In the genomic region with DNA sequence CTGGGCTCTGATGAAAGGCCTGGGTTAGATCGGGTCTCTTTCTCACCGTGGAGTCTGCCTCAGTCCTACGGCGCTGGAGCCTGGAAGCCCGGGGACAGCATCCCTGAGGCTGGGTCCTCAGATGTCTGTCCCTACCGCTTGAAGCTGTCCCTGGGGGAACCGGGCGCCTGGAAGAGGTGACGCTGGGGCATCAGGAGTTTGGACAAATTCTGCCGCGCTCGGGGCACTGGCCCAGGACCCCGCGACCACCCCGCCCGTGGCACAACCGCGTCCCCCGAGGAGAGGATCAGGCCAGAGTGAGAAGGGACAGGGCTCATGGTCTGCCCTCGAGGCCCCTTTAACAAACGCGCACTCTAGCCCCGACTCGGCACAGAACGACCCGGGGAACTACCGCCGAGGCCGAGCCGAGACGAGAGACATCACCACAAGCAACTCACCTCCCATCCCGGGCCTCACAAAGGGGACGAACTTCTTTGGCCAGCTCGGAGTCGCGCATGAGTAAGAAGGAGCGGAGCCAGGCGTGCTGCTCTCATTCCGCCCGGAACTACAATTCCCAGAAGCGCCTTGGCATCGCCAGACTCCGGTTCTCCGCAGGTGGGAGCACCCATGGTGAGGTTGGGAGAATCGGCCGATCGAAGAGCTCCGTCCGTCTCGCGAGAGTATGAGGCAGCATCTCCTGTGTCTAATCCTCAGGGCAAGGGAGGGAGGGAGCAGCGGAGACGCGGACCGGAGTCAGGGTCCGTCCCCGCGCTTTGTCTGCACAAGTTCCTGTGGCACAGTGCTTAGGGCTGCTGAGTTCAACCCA, we compare ENCODE assay signal across 8 cellular contexts. TPM values are rescaled to one million over a fixed set of nuclear protein-coding genes. Genes with fewer than 3 reads are reported as not detected.
A peak's percentile ranks its signal among the peaks of the same experiment; 100 is the strongest.
DNase-seq lines count a peak whose midpoint lies in the region; ATAC-seq and TF ChIP-seq lines count a peak whose summit lies in the region.
"Not testable (repeated sequence)": the region's sequence is repeated elsewhere in the genome, so short reads cannot be mapped to it uniquely, and the experiment has no call there.

FOXO3B (minus strand) TSS at position 548 of the 805 bp plus-strand sequence. CDS start 663 bp downstream, outside the sequence.

- ATAC-seq in HG02588 (IDR thresholded peaks at IDR 0.05; ENCODE audit: unreplicated experiment): peak; percentile 80
- peak; percentile 96 for ATAC-seq in activated naive CD8-positive, alpha-beta T cell treated with anti-CD3 and anti-CD28 coated beads, Interleukin-2, amount 10 ng/mL, durations not matched to agents 7 days and 5 days (ENCODE audit: low read depth)

- POLR2A ChIA-PET in GM10248 (lab: Yijun Ruan, JAX); activated naive CD8-positive, alpha-beta T cell treated with anti-CD3 and anti-CD28 coated beads, Interleukin-2, amount 10 ng/mL, durations not matched to agents 7 days and 5 days (lab: Charles Lee): not testable (repeated sequence)

- CTCF ChIA-PET in GM10248 (lab: Yijun Ruan, JAX): not testable (repeated sequence)

- H3K27ac Mint-ChIP-seq in activated naive CD8-positive, alpha-beta T cell treated with anti-CD3 and anti-CD28 coated beads, Interleukin-2, amount 10 ng/mL, durations not matched to agents 7 days and 5 days: peak within 1 kb of the TSS; percentile 63
- H3K27ac Mint-ChIP-seq in glutamatergic neuron (ENCODE audit: unreplicated experiment): peak within 1 kb of the TSS; percentile 84

- H3K36me3 Mint-ChIP-seq in activated naive CD8-positive, alpha-beta T cell treated with anti-CD3 and anti-CD28 coated beads, Interleukin-2, amount 10 ng/mL, durations not matched to agents 7 days and 5 days: peaks cover 11% of the 10 kb centered on the region
- H3K36me3 Mint-ChIP-seq in glutamatergic neuron (ENCODE audit: unreplicated experiment): not testable (repeated sequence)

- peak within 1 kb of the TSS; percentile 88 for H3K4me3 Mint-ChIP-seq in activated naive CD8-positive, alpha-beta T cell treated with anti-CD3 and anti-CD28 coated beads, Interleukin-2, amount 10 ng/mL, durations not matched to agents 7 days and 5 days
- peak within 1 kb of the TSS; percentile 84 for H3K4me3 Mint-ChIP-seq in glutamatergic neuron (ENCODE audit: unreplicated experiment)

- DNase-seq in GM10248 (ENCODE audit: extremely low spot score) (peak; percentile 47), NCI-H1048 (lab: John Stamatoyannopoulos, UW) (peak; percentile 60), SKM-1 (lab: John Stamatoyannopoulos, UW; ENCODE audit: unreplicated experiment) (peak; percentile 48), glutamatergic neuron (peak; percentile 81), nucleus accumbens (lab: John Stamatoyannopoulos, UW) (peak in 53 of 56 donors; percentile 22 to 94 (median 79)), stromal cell of bone marrow (ENCODE audit: low read depth) (peak; percentile 90)
- peak; percentile 68 for DNase-seq in activated naive CD8-positive, alpha-beta T cell treated with anti-CD3 and anti-CD28 coated beads, Interleukin-2, amount 10 ng/mL, durations not matched to agents 7 days and 5 days

- H3K27me3 Mint-ChIP-seq in activated naive CD8-positive, alpha-beta T cell treated with anti-CD3 and anti-CD28 coated beads, Interleukin-2, amount 10 ng/mL, durations not matched to agents 7 days and 5 days; glutamatergic neuron (ENCODE audit: unreplicated experiment): not testable (repeated sequence)

- not testable (repeated sequence) for H3K9me3 Mint-ChIP-seq in activated naive CD8-positive, alpha-beta T cell treated with anti-CD3 and anti-CD28 coated beads, Interleukin-2, amount 10 ng/mL, durations not matched to agents 7 days and 5 days; glutamatergic neuron (ENCODE audit: unreplicated experiment)

- H3K4me1 Mint-ChIP-seq in activated naive CD8-positive, alpha-beta T cell treated with anti-CD3 and anti-CD28 coated beads, Interleukin-2, amount 10 ng/mL, durations not matched to agents 7 days and 5 days; glutamatergic neuron (ENCODE audit: low read depth, unreplicated experiment): not testable (repeated sequence)

- TF ChIP-seq CTCF in GM10248 (IDR thresholded peaks at IDR 0.05; ENCODE audit: control extremely low read depth, extremely low read depth, low read depth, missing control alignments); glutamatergic neuron (IDR thresholded peaks at IDR 0.05; ENCODE audit: partially characterized antibody, unreplicated experiment): not testable (repeated sequence)

RNA-seq across cellular contexts. Expression of gene FOXO3B, which starts in this region (rescaled TPM):
- 1 to 10 TPM; 4.2 to 4.8 TPM for total RNA-seq in activated naive CD8-positive, alpha-beta T cell treated with anti-CD3 and anti-CD28 coated beads, Interleukin-2, amount 10 ng/mL, durations not matched to agents 7 days and 5 days
- total RNA-seq in glutamatergic neuron (ENCODE audit: unreplicated experiment): 31.4 TPM

Comparison
In these comparisons a context has a peak if more than half of its experiments do, and no peak if none do; other contexts are left out.
1. Peak in every context shown above with its lines: DNase-seq and ATAC-seq.